15 cellular contexts compared by ENCODE assay signal in genomic region chr5:122585111-122585415, GRCh38.
DNase-seq lines count a peak whose midpoint lies in the region; ATAC-seq and TF ChIP-seq lines count a peak whose summit lies in the region.
"Had no signal": no experiment of that assay in that cellular context is flagged by ENCODE, and none has a peak within 500 bp of the region (broad histone marks: within the 10 kb centered on the region; RNA-seq: fewer than 3 reads in every experiment).

No MANE protein-coding gene starts in this region.

- H3K27ac ChIP-seq in HEK293 (ENCODE audit: extremely low read depth, low read depth, low read length), result peak overlapping the region; percentile 24; the same call in 1 of the 2 replicates
- H3K27ac ChIP-seq: C4-2B, SK-N-MC had no signal

- H3K9me3 Mint-ChIP-seq in glutamatergic neuron (ENCODE audit: unreplicated experiment) (no peaks in the 10 kb centered on the region), osteocyte (ENCODE audit: unreplicated experiment) (no peaks in the 10 kb centered on the region)
- no peaks in the 10 kb centered on the region for H3K9me3 Mint-ChIP-seq in activated naive CD8-positive, alpha-beta T cell treated with anti-CD3 and anti-CD28 coated beads for 36 hours

- in situ Hi-C loops in ACHN (cut with HindIII; ENCODE audit: low pct_ligation_motif_present, low pct_unique_long_range_greater_than_20kb, low sequenced_read_pairs), result no loop called here

- no peaks in the 10 kb centered on the region for H3K36me3 ChIP-seq in HEK293 (ENCODE audit: control insufficient read depth in 2 of 2, insufficient read depth in 1 of 2, low read length in 2 of 2)

- H3K4me1 ChIP-seq in HEK293 (ENCODE audit: control insufficient read depth, insufficient read depth, low read length), result peaks cover 17% of the 10 kb centered on the region

- no peaks in the 10 kb centered on the region for H3K9me3 ChIP-seq in HEK293 (ENCODE audit: control insufficient read depth, insufficient read depth, low read depth, low read length)

- H3K4me3 Mint-ChIP-seq in glutamatergic neuron (ENCODE audit: unreplicated experiment) (peak overlapping the region; percentile 44), osteocyte (ENCODE audit: unreplicated experiment) (no peak overlapping the region)
- no peak overlapping the region for H3K4me3 Mint-ChIP-seq in activated naive CD8-positive, alpha-beta T cell treated with anti-CD3 and anti-CD28 coated beads for 36 hours

- ATAC-seq in GM19467 (IDR thresholded peaks at IDR 0.05; ENCODE audit: unreplicated experiment), result no peak

- CTCF ChIA-PET in HEK293 (lab: Yijun Ruan, JAX), result no interaction called here

- H3K27ac Mint-ChIP-seq in glutamatergic neuron (ENCODE audit: unreplicated experiment) (peak overlapping the region; percentile 91), osteocyte (ENCODE audit: unreplicated experiment) (peak overlapping the region; percentile 9)
- H3K27ac Mint-ChIP-seq in activated naive CD8-positive, alpha-beta T cell treated with anti-CD3 and anti-CD28 coated beads for 36 hours, result no peak overlapping the region

- no peak for TF ChIP-seq CTCF in HEK293 (tag by site-specific recombination; IDR thresholded peaks at IDR 0.05)
- TF ChIP-seq CTCF in glutamatergic neuron (IDR thresholded peaks at IDR 0.05; ENCODE audit: partially characterized antibody, unreplicated experiment), result no peak
- no peak for TF ChIP-seq CTCF in osteocyte (IDR thresholded peaks at IDR 0.05)

- POLR2A ChIA-PET in HEK293 (lab: Yijun Ruan, JAX), result no interaction called here

- H3K36me3 Mint-ChIP-seq in glutamatergic neuron (ENCODE audit: unreplicated experiment) (no peaks in the 10 kb centered on the region), osteocyte (ENCODE audit: unreplicated experiment) (no peaks in the 10 kb centered on the region)
- H3K36me3 Mint-ChIP-seq in activated naive CD8-positive, alpha-beta T cell treated with anti-CD3 and anti-CD28 coated beads for 36 hours, result no peaks in the 10 kb centered on the region

- no peak overlapping the region for H3K4me3 ChIP-seq in HEK293 (ENCODE audit: low read depth, low read length)
- H3K4me3 ChIP-seq: SK-N-MC had no signal

- peaks cover 23% of the 10 kb centered on the region for H3K4me1 Mint-ChIP-seq in glutamatergic neuron (ENCODE audit: low read depth, unreplicated experiment)
- H3K4me1 Mint-ChIP-seq in osteocyte (ENCODE audit: unreplicated experiment), result peaks cover 37% of the 10 kb centered on the region
- H3K4me1 Mint-ChIP-seq in activated naive CD8-positive, alpha-beta T cell treated with anti-CD3 and anti-CD28 coated beads for 36 hours, result no peaks in the 10 kb centered on the region

- H3K27me3 Mint-ChIP-seq in glutamatergic neuron (ENCODE audit: unreplicated experiment), result peaks cover 2% of the 10 kb centered on the region
- H3K27me3 Mint-ChIP-seq in osteocyte (ENCODE audit: unreplicated experiment), result no peaks in the 10 kb centered on the region
- peaks cover 4% of the 10 kb centered on the region for H3K27me3 Mint-ChIP-seq in activated naive CD8-positive, alpha-beta T cell treated with anti-CD3 and anti-CD28 coated beads for 36 hours

- DNase-seq in NCI-H524 (lab: John Stamatoyannopoulos, UW) (peak; percentile 79 to 87), glutamatergic neuron (peak; percentile 70), osteocyte (ENCODE audit: extremely low spot score, unreplicated experiment) (no peak), ACHN (no peak), NCI-H1105 (lab: John Stamatoyannopoulos, UW) (no peak)
- DNase-seq in activated naive CD8-positive, alpha-beta T cell treated with anti-CD3 and anti-CD28 coated beads for 36 hours, result no peak
- DNase-seq: COR-L47, DMS153, EL, NCI-H510A treated with DMSO at 0.1 percent for 48 hours, T-helper 1 cell had no signal

TF ChIP-seq in HEK293, 187 proteins besides CTCF, POLR2A, EP300 and RAD21:
- TF ChIP-seq ZBTB17 (tag by site-specific recombination; IDR thresholded peaks at IDR 0.05) (0 out of 2 replicates have a peak, but pooled peaks have one; percentile 11), ZBTB6 (tag by site-specific recombination; IDR thresholded peaks at IDR 0.05) (peak; percentile 67; the same call in 1 of the 2 replicates), ZNF555 (tag by site-specific recombination; conservative IDR thresholded peaks at IDR 0.05) (no peak), SALL2 (tag by site-specific recombination; IDR thresholded peaks at IDR 0.05; ENCODE audit: borderline replicate concordance) (no peak), KLF17 (tag by site-specific recombination; IDR thresholded peaks at IDR 0.05) (no peak), ZNF398 (tag by site-specific recombination; IDR thresholded peaks at IDR 0.05) (peak; percentile 88)

Comparison
In these comparisons a context has a peak if more than half of its experiments do, and no peak if none do; other contexts are left out.
1. DNase-seq: peak in NCI-H524 (2 of 2) and glutamatergic neuron (single experiment); none in osteocyte (single experiment), ACHN (single experiment), activated naive CD8-positive, alpha-beta T cell treated with anti-CD3 and anti-CD28 coated beads for 36 hours (single experiment) and NCI-H1105 (single experiment).